In genomic region chr12:57693659-57694458, GRCh38 we compare ENCODE assay signal across 8 cellular contexts. TPM values are rescaled to one million over a fixed set of nuclear protein-coding genes. Genes with fewer than 3 reads are reported as not detected.
DNase-seq lines count a peak whose midpoint lies in the region; ATAC-seq, FAIRE-seq and TF ChIP-seq lines count a peak whose summit lies in the region.

TSS of gene OS9 (plus strand) at chr12:57694132. CDS start at chr12:57694162, 30 bp downstream.

- ATAC-seq in GM21390 (IDR thresholded peaks at IDR 0.05; ENCODE audit: unreplicated experiment): peak; percentile 95

- FAIRE-seq in D721Med (lab: Jason Lieb, UNC): peak; percentile 90

- H3K36me3 Mint-ChIP-seq in endothelial cell (ENCODE audit: low read depth, unreplicated experiment): peaks cover 22% of the 10 kb centered on the region
- H3K36me3 Mint-ChIP-seq in mesothelial cell of epicardium: peaks cover 22% of the 10 kb centered on the region

- H3K9ac ChIP-seq in HUES48 (ENCODE audit: low read depth, low read length): peak within 1 kb of the TSS; percentile 72
- H3K9ac ChIP-seq in NT2/D1 (ENCODE audit: insufficient read length, low read depth): peak within 1 kb of the TSS; percentile 85

- TF ChIP-seq CTCF in D721Med (IDR thresholded peaks at IDR 0.05; ENCODE audit: insufficient read depth, missing control alignments) (peak; percentile 69), endothelial cell (IDR thresholded peaks at IDR 0.05; ENCODE audit: unreplicated experiment) (peak; percentile 73), mesothelial cell of epicardium (IDR thresholded peaks at IDR 0.05; ENCODE audit: unreplicated experiment) (peak; percentile 72)

- no peak within 1 kb of the TSS for H3K27ac Mint-ChIP-seq in endothelial cell (ENCODE audit: unreplicated experiment)
- H3K27ac Mint-ChIP-seq in mesothelial cell of epicardium: no peak within 1 kb of the TSS

- 0 out of 2 replicates have a peak, but pooled peaks cover 4% of the 10 kb centered on the region for H3K4me1 ChIP-seq in HUES48 (ENCODE audit: control insufficient read depth, insufficient read depth, low read length)
- H3K4me1 ChIP-seq in NT2/D1 (ENCODE audit: insufficient read depth, insufficient read length): peaks cover 5% of the 10 kb centered on the region

- peak; percentile 64 for DNase-seq in D721Med (ENCODE audit: insufficient read length, low spot score)
- peak; percentile 99 for DNase-seq in NT2/D1 (ENCODE audit: low read depth, low spot score)
- peak; percentile 94 for DNase-seq in activated CD8-positive, alpha-beta memory T cell treated with anti-CD3 and anti-CD28 coated beads, Interleukin-2, amount 50 U/mL, for 1 hour (ENCODE audit: extremely low read depth)
- DNase-seq in endothelial cell (ENCODE audit: low spot score): peak; percentile 80
- DNase-seq in mesothelial cell of epicardium (ENCODE audit: low spot score in 2 of 2, unreplicated experiment in 2 of 2): peak; percentile 89 to 94
- DNase-seq in stimulated activated CD8-positive, alpha-beta memory T cell treated with anti-CD3 and anti-CD28 coated beads, Interleukin-15, amount 100 ng/mL, for 48 hours (ENCODE audit: low read depth in 2 of 2): peak; percentile 89 to 91

- no peaks in the 10 kb centered on the region for H3K4me1 Mint-ChIP-seq in endothelial cell (ENCODE audit: unreplicated experiment)
- H3K4me1 Mint-ChIP-seq in mesothelial cell of epicardium: no peaks in the 10 kb centered on the region

- H3K4me3 Mint-ChIP-seq in endothelial cell (ENCODE audit: unreplicated experiment): no peak within 1 kb of the TSS
- H3K4me3 Mint-ChIP-seq in mesothelial cell of epicardium: no peak within 1 kb of the TSS

- H3K9me3 Mint-ChIP-seq in endothelial cell (ENCODE audit: unreplicated experiment): no peaks in the 10 kb centered on the region
- H3K9me3 Mint-ChIP-seq in mesothelial cell of epicardium: peaks cover 9% of the 10 kb centered on the region

- H3K27me3 ChIP-seq in HUES48 (ENCODE audit: control insufficient read depth, insufficient read depth, low read length): no peaks in the 10 kb centered on the region
- H3K27me3 ChIP-seq in NT2/D1 (ENCODE audit: insufficient read depth, insufficient read length): peaks cover 3% of the 10 kb centered on the region

- H3K36me3 ChIP-seq in HUES48 (ENCODE audit: control insufficient read depth, insufficient read depth, low read length): peaks cover 14% of the 10 kb centered on the region
- H3K36me3 ChIP-seq in NT2/D1 (ENCODE audit: insufficient read depth, insufficient read length, low read length): peaks cover 34% of the 10 kb centered on the region

- H3K9me3 ChIP-seq in HUES48 (ENCODE audit: control insufficient read depth, insufficient read depth, low read length) (no peaks in the 10 kb centered on the region), NT2/D1 (ENCODE audit: insufficient read depth, low read length) (no peaks in the 10 kb centered on the region)

- H3K27me3 Mint-ChIP-seq in endothelial cell (ENCODE audit: unreplicated experiment) (peaks cover 2% of the 10 kb centered on the region), mesothelial cell of epicardium (ENCODE audit: low read depth) (peaks cover 15% of the 10 kb centered on the region)

- H3K4me3 ChIP-seq in HUES48 (ENCODE audit: low read depth, low read length): peak within 1 kb of the TSS; percentile 81
- H3K4me3 ChIP-seq in NT2/D1 (ENCODE audit: insufficient read length, low read depth): peak within 1 kb of the TSS; percentile 90

- H3K27ac ChIP-seq in HUES48 (ENCODE audit: low read depth, low read length): peak within 1 kb of the TSS; percentile 30

RNA-seq across cellular contexts. Expression of gene OS9, which starts in this region (rescaled TPM):
- total RNA-seq in endothelial cell (ENCODE audit: unreplicated experiment): 220 TPM
- 160 to 167 TPM (median 166 TPM) in 3 replicates for total RNA-seq in mesothelial cell of epicardium

Comparison
In these comparisons a context has a peak if more than half of its experiments do, and no peak if none do; other contexts are left out.
1. Peak in every context shown above with its lines: DNase-seq, ATAC-seq, H3K4me3 ChIP-seq and H3K27ac ChIP-seq.